18 cellular contexts compared by ENCODE assay signal in genomic region chr14:53620325-53620716, GRCh38.
DNase-seq lines count a peak whose midpoint lies in the region; ATAC-seq, FAIRE-seq and TF ChIP-seq lines count a peak whose summit lies in the region.
"Had no signal": no experiment of that assay in that cellular context is flagged by ENCODE, and none has a peak within 500 bp of the region (broad histone marks: within the 10 kb centered on the region; RNA-seq: fewer than 3 reads in every experiment).

No MANE protein-coding gene starts in this region.

- TF ChIP-seq EP300 in esophagus muscularis mucosa (IDR thresholded peaks at IDR 0.05) (no peak), HepG2 (IDR thresholded peaks at IDR 0.05; ENCODE audit: low read depth in 2 of 2, low read length in 2 of 2) (no peak), HepG2 (CRISPR knock-in tag; IDR thresholded peaks at IDR 0.05; ENCODE audit: borderline replicate concordance) (no peak)

- H3K9ac ChIP-seq in HepG2 (ENCODE audit: insufficient read depth, low read depth, low read length): no peak overlapping the region

- H3K27ac ChIP-seq in esophagus muscularis mucosa (replicated peaks in 1 of 4): peak overlapping the region; percentile 0 to 48 (median 35)
- no peak overlapping the region for H3K27ac ChIP-seq in HepG2 (ENCODE audit: extremely low read length, insufficient read depth, low read length)

- peaks cover 47% of the 10 kb centered on the region for H3K4me1 Mint-ChIP-seq in nephron
- H3K4me1 Mint-ChIP-seq: H9 had no signal

- no peak for FAIRE-seq in HepG2 (lab: Jason Lieb, UNC)
- FAIRE-seq: D721Med had no signal

- BruUV-seq in HepG2 (replicated peaks; lab: Mats Ljungman, UMichigan): no TSS peak

- DNase-seq in AG08395 (ENCODE audit: low spot score): peak; percentile 10
- peak; percentile 7 for DNase-seq in M059J (ENCODE audit: low read depth)
- no peak for DNase-seq in esophagus muscularis mucosa (ENCODE audit: extremely low spot score)
- no peak for DNase-seq in NOMO-1 treated with DMSO at 0.1 percent for 48 hours (lab: John Stamatoyannopoulos, UW; ENCODE audit: unreplicated experiment)
- DNase-seq in activated CD4-positive, CD25-positive, alpha-beta regulatory T cell treated with anti-CD3 and anti-CD28 coated beads, Interleukin-2, amount 50 U/mL, for 72 hours: no peak
- no peak for DNase-seq in HepG2 (ENCODE audit: low spot score)
- no peak for DNase-seq in stimulated activated CD4-positive, alpha-beta T cell treated with anti-CD3 and anti-CD28 coated beads, Interleukin-1b, Interleukin-23, amount 100 ng/mL, for 48 hours
- DNase-seq: activated CD4-positive, alpha-beta T cell treated with anti-CD3 and anti-CD28 coated beads for 4 hours; activated CD8-positive, alpha-beta memory T cell treated with anti-CD3 and anti-CD28 coated beads, Interleukin-2, amount 50 U/mL, for 48 hours; activated naive CD4-positive, alpha-beta T cell treated with Interleukin-2 at 50 U/mL for 16 hours; effector CD8-positive, alpha-beta T cell; H9; left cardiac atrium; T-helper 9 cell had no signal

- H3K79me2 ChIP-seq in HepG2 (ENCODE audit: insufficient read depth, low read length): no peaks in the 10 kb centered on the region

- intact Hi-C loops in esophagus muscularis mucosa (cut with DNase I): no loop called here
- intact Hi-C loops in HepG2 (cut with micrococcal nuclease; ENCODE audit: unreplicated experiment): no loop called here

- CTCF ChIA-PET in HepG2 (lab: Yijun Ruan, JAX; ENCODE audit: low intra/inter-chr PET ratio, low total read pairs): no interaction called here

- no peaks in the 10 kb centered on the region for H3K36me3 Mint-ChIP-seq in nephron (ENCODE audit: low read depth)
- H3K36me3 Mint-ChIP-seq: natural killer cell treated with Interleukin-12 subunit alpha and Interleukin-12 subunit beta and Interleukin-15 and Interleukin-18, amount 100 ng/mL, for 72 hours had no signal

- H3K27me3 Mint-ChIP-seq in nephron (ENCODE audit: low read depth): peaks cover 3% of the 10 kb centered on the region
- H3K27me3 Mint-ChIP-seq: natural killer cell treated with Interleukin-12 subunit alpha and Interleukin-12 subunit beta and Interleukin-15 and Interleukin-18, amount 100 ng/mL, for 72 hours had no signal

- POLR2A ChIA-PET in HepG2 (lab: Yijun Ruan, JAX): no interaction called here

- WGBS in esophagus muscularis mucosa: 33% methylated on average over 1 of the region's 1 CpG
- WGBS in HepG2 (ENCODE audit: low lambda C conversion rate): 72% methylated on average over 1 of the region's 1 CpG

- H3K27me3 ChIP-seq in esophagus muscularis mucosa: no peaks in the 10 kb centered on the region
- H3K27me3 ChIP-seq in HepG2 (ENCODE audit: control insufficient read depth in 1 of 2, insufficient read depth in 2 of 2, low read length in 2 of 2): no peaks in the 10 kb centered on the region
- H3K27me3 ChIP-seq: breast epithelium had no signal

- no peaks in the 10 kb centered on the region for H3K36me3 ChIP-seq in esophagus muscularis mucosa
- no peaks in the 10 kb centered on the region for H3K36me3 ChIP-seq in HepG2 (replicated peaks in 1 of 2; ENCODE audit: control insufficient read depth in 1 of 2, insufficient read depth in 2 of 2, low read length in 2 of 2)
- H3K36me3 ChIP-seq: breast epithelium had no signal

- TF ChIP-seq POLR2A in esophagus muscularis mucosa (IDR thresholded peaks at IDR 0.05; ENCODE audit: low read depth): no peak
- no peak for TF ChIP-seq POLR2A in HepG2 (IDR thresholded peaks at IDR 0.05; ENCODE audit: insufficient read depth in 1 of 2, low read depth in 2 of 2, low read length in 2 of 2)

- H3K4me1 ChIP-seq in esophagus muscularis mucosa (peaks cover 2 to 17% (median 12%) of the 10 kb centered on the region in 4 donors), HepG2 (ENCODE audit: insufficient read depth, low read length) (peaks cover 41% of the 10 kb centered on the region)
- H3K4me1 ChIP-seq: breast epithelium had no signal

- H3K9me3 Mint-ChIP-seq in nephron: no peaks in the 10 kb centered on the region

- H3K4me2 ChIP-seq in HepG2 (ENCODE audit: low read depth, low read length): no peak overlapping the region

- TF ChIP-seq RAD21 in HepG2 (CRISPR knock-in tag; IDR thresholded peaks at IDR 0.05): no peak

- H3K4me3 ChIP-seq in esophagus muscularis mucosa: no peak overlapping the region
- H3K4me3 ChIP-seq in HepG2 (replicated peaks in 1 of 3; ENCODE audit: insufficient read depth in 1 of 3, low read depth in 2 of 3, low read length in 3 of 3): no peak overlapping the region
- H3K4me3 ChIP-seq: breast epithelium had no signal

- H3K27ac Mint-ChIP-seq in nephron: peak overlapping the region; percentile 63 to 91 (median 90)
- H3K27ac Mint-ChIP-seq: H9; natural killer cell treated with Interleukin-12 subunit alpha and Interleukin-12 subunit beta and Interleukin-15 and Interleukin-18, amount 100 ng/mL, for 72 hours had no signal

- TF ChIP-seq CTCF in esophagus muscularis mucosa (IDR thresholded peaks at IDR 0.05) (no peak), nephron (IDR thresholded peaks at IDR 0.05; ENCODE audit: unreplicated experiment in 3 of 3) (no peak), HepG2 (CRISPR knock-in tag; IDR thresholded peaks at IDR 0.05) (no peak)

- no peaks in the 10 kb centered on the region for H3K9me3 ChIP-seq in esophagus muscularis mucosa
- no peaks in the 10 kb centered on the region for H3K9me3 ChIP-seq in HepG2 (ENCODE audit: low read length)
- H3K9me3 ChIP-seq: breast epithelium had no signal

- H3K4me3 Mint-ChIP-seq in nephron: no peak overlapping the region
- H3K4me3 Mint-ChIP-seq: H9; natural killer cell treated with Interleukin-12 subunit alpha and Interleukin-12 subunit beta and Interleukin-15 and Interleukin-18, amount 100 ng/mL, for 72 hours had no signal

- no peak overlapping the region for H2AFZ ChIP-seq in HepG2 (ENCODE audit: low read length)

- no peaks in the 10 kb centered on the region for H4K20me1 ChIP-seq in HepG2 (ENCODE audit: insufficient read depth, low read length)

- ATAC-seq in HepG2: no peak
- ATAC-seq: natural killer cell treated with Interleukin-12 subunit alpha and Interleukin-12 subunit beta and Interleukin-15 and Interleukin-18, amount 100 ng/mL, for 72 hours had no signal

- in situ Hi-C loops in HepG2 (cut with HindIII; ENCODE audit: extremely low pct_ligation_motif_present, low pct_unique_long_range_greater_than_20kb): no loop called here

TF ChIP-seq in HepG2, 621 proteins besides CTCF, POLR2A, EP300 and RAD21:
- TF ChIP-seq ATF7-NPFF (CRISPR knock-in tag; IDR thresholded peaks at IDR 0.05; ENCODE audit: low read depth) (no peak), MAX (IDR thresholded peaks at IDR 0.05) (no peak), IRX3 (CRISPR knock-in tag; IDR thresholded peaks at IDR 0.05; ENCODE audit: borderline replicate concordance, low read depth) (no peak), HOXA9 (CRISPR knock-in tag; IDR thresholded peaks at IDR 0.05; ENCODE audit: borderline replicate concordance) (no peak), HMG20B (CRISPR knock-in tag; conservative IDR thresholded peaks at IDR 0.05) (no peak)

Comparison
In these comparisons a context has a peak if more than half of its experiments do, and no peak if none do; other contexts are left out.
1. DNase-seq: peak in AG08395 (single experiment) and M059J (single experiment); none in esophagus muscularis mucosa (single experiment), NOMO-1 treated with DMSO at 0.1 percent for 48 hours (single experiment), activated CD4-positive, CD25-positive, alpha-beta regulatory T cell treated with anti-CD3 and anti-CD28 coated beads, Interleukin-2, amount 50 U/mL, for 72 hours (single experiment), HepG2 (single experiment) and stimulated activated CD4-positive, alpha-beta T cell treated with anti-CD3 and anti-CD28 coated beads, Interleukin-1b, Interleukin-23, amount 100 ng/mL, for 48 hours (single experiment).